16 cellular contexts compared by ENCODE assay signal in genomic region chr12:29253916-29254625, GRCh38.
DNase-seq lines count a peak whose midpoint lies in the region; ATAC-seq and TF ChIP-seq lines count a peak whose summit lies in the region.
"Had no signal": no experiment of that assay in that cellular context is flagged by ENCODE, and none has a peak within 500 bp of the region (broad histone marks: within the 10 kb centered on the region; RNA-seq: fewer than 3 reads in every experiment).

No MANE protein-coding gene starts in this region.

- H3K27me3 ChIP-seq in spleen (replicated peaks in 1 of 7) = no peaks in the 10 kb centered on the region

- H3K36me3 ChIP-seq in spleen = peaks cover 0 to 5% (median 0%) of the 10 kb centered on the region in 6 donors

- H3K4me3 ChIP-seq in spleen = no peak overlapping the region
- H3K4me3 ChIP-seq: GM12878 had no signal

- intact Hi-C loops in spleen (cut with DNase I; ENCODE audit: low total_unique reads) = no loop called here

- WGBS in spleen, 5 donors = 89 to 100% (median 93%) methylated on average over 2 of the region's 2 CpGs

- no peak for ATAC-seq in GM21526 (IDR thresholded peaks at IDR 0.05; ENCODE audit: low FRiP score, unreplicated experiment)
- ATAC-seq: GM12878, HCT116 had no signal

- H3K27ac ChIP-seq in spleen = no peak overlapping the region

- no peak for TF ChIP-seq POLR2A in spleen (IDR thresholded peaks at IDR 0.05)

- H3K9me3 ChIP-seq in spleen = no peaks in the 10 kb centered on the region
- H3K9me3 ChIP-seq: SK-N-SH had no signal

- peak; percentile 72 for DNase-seq in DMS 273 treated with DMSO at 0.1 percent for 48 hours (lab: John Stamatoyannopoulos, UW)
- peak; percentile 86 for DNase-seq in NCI-H2171 treated with DMSO at 0.1 percent for 48 hours (lab: John Stamatoyannopoulos, UW)
- peak; percentile 60 for DNase-seq in SK-N-DZ (ENCODE audit: low spot score)
- peak; percentile 17 for DNase-seq in fibroblast of peridontal ligament (ENCODE audit: extremely low read depth)
- DNase-seq in HCEC 1CT = no peak
- no peak for DNase-seq in spleen
- DNase-seq in RKO (ENCODE audit: low spot score) = no peak
- DNase-seq: CD4-positive, alpha-beta T cell; DND-41; NCI-H1436 treated with DMSO at 0.1 percent for 48 hours; NCI-H774; SK-N-SH; T-helper 1 cell had no signal

- TF ChIP-seq CTCF in spleen (IDR thresholded peaks at IDR 0.05 in 8 of 11, conservative IDR thresholded peaks at IDR 0.05 in 3 of 11) = no peak

- peaks cover 0 to 12% (median 0%) of the 10 kb centered on the region in 6 donors for H3K4me1 ChIP-seq in spleen

Comparison
In these comparisons a context has a peak if more than half of its experiments do, and no peak if none do; other contexts are left out.
1. DNase-seq: peak in DMS 273 treated with DMSO at 0.1 percent for 48 hours (single experiment), NCI-H2171 treated with DMSO at 0.1 percent for 48 hours (single experiment), SK-N-DZ (single experiment) and fibroblast of peridontal ligament (single experiment); none in HCEC 1CT (single experiment), spleen (single experiment) and RKO (single experiment).